In the genomic region with DNA sequence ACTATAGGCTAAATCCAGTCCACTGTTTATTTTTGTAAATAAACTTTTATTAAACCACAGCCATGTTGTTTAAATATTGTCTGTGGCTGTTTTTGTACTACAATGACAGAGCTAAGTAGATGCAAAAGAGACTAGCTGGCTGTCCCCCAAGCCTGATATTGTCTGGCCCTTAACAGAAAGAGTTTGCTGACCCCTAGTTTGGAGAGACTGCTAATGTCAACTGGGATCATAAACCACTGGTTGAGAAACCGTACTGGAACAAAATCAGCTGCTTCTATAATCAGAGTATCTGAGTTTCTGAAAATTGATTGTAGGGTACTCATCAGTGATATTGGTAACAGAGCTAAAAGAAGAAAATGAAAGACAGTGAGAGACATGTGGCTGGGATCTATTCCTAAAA, we compare ENCODE assay signal across 23 cellular contexts.
"Had no signal": no experiment of that assay in that cellular context is flagged by ENCODE, and none has a peak within 500 bp of the region (broad histone marks: within the 10 kb centered on the region; RNA-seq: fewer than 3 reads in every experiment).

No MANE protein-coding gene starts in this region.

- FAIRE-seq: colon, endothelial cell of umbilical vein, frontal cortex, keratinocyte had no signal

- H3K4me1 ChIP-seq: foreskin keratinocyte, left lung, lower lobe of right lung had no signal

- H3K4me3 ChIP-seq: coronary artery, dorsolateral prefrontal cortex, esophagus muscularis mucosa, gastroesophageal sphincter, heart right ventricle, left lung, lower lobe of right lung, mucosa of descending colon had no signal

- H3K27me3 Mint-ChIP-seq: naive B cell had no signal

- H3K27ac Mint-ChIP-seq: mesothelial cell of epicardium, naive B cell had no signal

- H3K4me3 Mint-ChIP-seq: mesothelial cell of epicardium, naive B cell had no signal

- H3K27me3 ChIP-seq: dorsolateral prefrontal cortex, esophagus muscularis mucosa, foreskin keratinocyte, gastroesophageal sphincter, heart right ventricle, left lung had no signal

- H3K9me3 ChIP-seq: esophagus muscularis mucosa, gastroesophageal sphincter, heart right ventricle, left lung, lower lobe of right lung, mucosa of descending colon had no signal

- H3K4me1 Mint-ChIP-seq: naive B cell had no signal

- ATAC-seq: foreskin keratinocyte, gastroesophageal sphincter, heart right ventricle, left cardiac atrium, left lung, left ventricle myocardium superior, lower lobe of right lung, mucosa of descending colon had no signal

- H3K27ac ChIP-seq: coronary artery, dorsolateral prefrontal cortex, esophagus muscularis mucosa, foreskin keratinocyte, gastroesophageal sphincter, heart right ventricle, left lung, lower lobe of right lung had no signal

- DNase-seq: dermis blood vessel endothelial cell; dorsolateral prefrontal cortex; effector CD4-positive, alpha-beta T cell; effector memory CD4-positive, alpha-beta T cell; foreskin keratinocyte; head of caudate nucleus; heart right ventricle; hippocampal formation; left cardiac atrium; left lung; left ventricle myocardium superior; lower lobe of right lung; mesenchymal stem cell; mucosa of descending colon; naive B cell had no signal
